Comparison of ENCODE assay signal across 18 cellular contexts in genomic region chr16:53632526-53632925, GRCh38.
"Had no signal": no experiment of that assay in that cellular context is flagged by ENCODE, and none has a peak within 500 bp of the region (broad histone marks: within the 10 kb centered on the region; RNA-seq: fewer than 3 reads in every experiment).

No MANE protein-coding gene starts in this region.

- H3K4me3 ChIP-seq: hepatocyte, pancreas, right lobe of liver, spleen, thoracic aorta, transverse colon had no signal

- H3K4me3 Mint-ChIP-seq: dendritic cell treated with granulocyte-macrophage colony-stimulating factor and Interleukin-4, amounts not matched to agents 40 ng/mL and 50 ng/mL, for 4 days; naive thymus-derived CD8-positive, alpha-beta T cell; stimulated activated memory B cell treated with anti-CD40 and anti-IgM and Interleukin-4, amounts not matched to agents 10 μg/mL and 1 μg/mL and 100 μg/mL, for 72 hours; stimulated activated naive CD8-positive, alpha-beta T cell treated with anti-CD3 and anti-CD28 coated beads, Interleukin-15, Interleukin-2, amounts not matched to agents 100 ng/mL and 50 ng/mL, for 24 hours had no signal

- ATAC-seq: naive thymus-derived CD8-positive, alpha-beta T cell; pancreas; right lobe of liver; stimulated activated memory B cell treated with anti-CD40 and anti-IgM and Interleukin-4, amounts not matched to agents 10 μg/mL and 1 μg/mL and 100 μg/mL, for 72 hours had no signal

- H3K4me1 Mint-ChIP-seq: naive thymus-derived CD8-positive, alpha-beta T cell; stimulated activated memory B cell treated with anti-CD40 and anti-IgM and Interleukin-4, amounts not matched to agents 10 μg/mL and 1 μg/mL and 100 μg/mL, for 72 hours had no signal

- H3K27ac Mint-ChIP-seq: dendritic cell treated with granulocyte-macrophage colony-stimulating factor and Interleukin-4, amounts not matched to agents 40 ng/mL and 50 ng/mL, for 4 days; naive thymus-derived CD8-positive, alpha-beta T cell; progenitor cell of endocrine pancreas; stimulated activated memory B cell treated with anti-CD40 and anti-IgM and Interleukin-4, amounts not matched to agents 10 μg/mL and 1 μg/mL and 100 μg/mL, for 72 hours; stimulated activated naive CD8-positive, alpha-beta T cell treated with anti-CD3 and anti-CD28 coated beads, Interleukin-15, Interleukin-2, amounts not matched to agents 100 ng/mL and 50 ng/mL, for 24 hours had no signal

- FAIRE-seq: pancreas had no signal

- H3K4me2 ChIP-seq: hepatocyte had no signal

- H3K4me1 ChIP-seq: right lobe of liver, spleen had no signal

- H2AFZ ChIP-seq: hepatocyte had no signal

- H3K27me3 Mint-ChIP-seq: dendritic cell treated with granulocyte-macrophage colony-stimulating factor and Interleukin-4, amounts not matched to agents 40 ng/mL and 50 ng/mL, for 4 days; naive thymus-derived CD8-positive, alpha-beta T cell; progenitor cell of endocrine pancreas; stimulated activated memory B cell treated with anti-CD40 and anti-IgM and Interleukin-4, amounts not matched to agents 10 μg/mL and 1 μg/mL and 100 μg/mL, for 72 hours; stimulated activated naive CD8-positive, alpha-beta T cell treated with anti-CD3 and anti-CD28 coated beads, Interleukin-15, Interleukin-2, amounts not matched to agents 100 ng/mL and 50 ng/mL, for 24 hours had no signal

- H3K27ac ChIP-seq: hepatocyte, pancreas, right lobe of liver, spleen, thoracic aorta, transverse colon had no signal

- H3K9me3 ChIP-seq: pancreas, right lobe of liver, spleen, thoracic aorta, transverse colon had no signal

- H3K36me3 ChIP-seq: pancreas, transverse colon had no signal

- H3K9me3 Mint-ChIP-seq: dendritic cell treated with granulocyte-macrophage colony-stimulating factor and Interleukin-4, amounts not matched to agents 40 ng/mL and 50 ng/mL, for 4 days; naive thymus-derived CD8-positive, alpha-beta T cell; stimulated activated memory B cell treated with anti-CD40 and anti-IgM and Interleukin-4, amounts not matched to agents 10 μg/mL and 1 μg/mL and 100 μg/mL, for 72 hours; stimulated activated naive CD8-positive, alpha-beta T cell treated with anti-CD3 and anti-CD28 coated beads, Interleukin-15, Interleukin-2, amounts not matched to agents 100 ng/mL and 50 ng/mL, for 24 hours had no signal

- H3K79me2 ChIP-seq: hepatocyte had no signal

- DNase-seq: central memory CD4-positive, alpha-beta T cell; erythroblast; head of caudate nucleus; naive thymus-derived CD8-positive, alpha-beta T cell; occipital lobe; pancreas; right lobe of liver; spleen; stimulated activated CD4-positive, alpha-beta T cell treated with anti-CD3 and anti-CD28 coated beads, Interleukin-15, amount 100 ng/mL, for 24 hours; stimulated activated CD4-positive, alpha-beta T cell treated with anti-CD3 and anti-CD28 coated beads, Interleukin-1b, Interleukin-23, amount 100 ng/mL, for 48 hours; stimulated activated CD4-positive, alpha-beta T cell treated with anti-CD3 and anti-CD28 coated beads, Interleukin-4, amount 100 ng/mL, for 24 hours; transverse colon had no signal

- H3K27me3 ChIP-seq: hepatocyte, pancreas, right lobe of liver, spleen, transverse colon had no signal
